8 cellular contexts compared by ENCODE assay signal in genomic region chr2:197452754-197453122, GRCh38. TPM values are rescaled to one million over a fixed set of nuclear protein-coding genes. Genes with fewer than 3 reads are reported as not detected.
A peak's percentile ranks its signal among the peaks of the same experiment; 100 is the strongest.
DNase-seq lines count a peak whose midpoint lies in the region; TF ChIP-seq lines count a peak whose summit lies in the region.

No MANE protein-coding gene starts in this region.

- WGBS in HUES64, result 16% methylated on average over 11 of the region's 11 CpGs

- H3K9ac ChIP-seq in HUES64 (ENCODE audit: low read depth, low read length), result peak overlapping the region; percentile 2; the same call in 1 of the 2 replicates
- H3K9ac ChIP-seq in mucosa of stomach (ENCODE audit: low read length), result peak overlapping the region; percentile 100

- TF ChIP-seq CTCF in GM20000 (IDR thresholded peaks at IDR 0.05; ENCODE audit: extremely low read depth, missing control alignments), result no peak

- H3K79me2 ChIP-seq in ACC112 (ENCODE audit: control insufficient read depth, insufficient read depth, low read length, unreplicated experiment), result peaks cover 35% of the 10 kb centered on the region

- H3K27me3 ChIP-seq in ACC112 (ENCODE audit: insufficient read depth, low read length) (no peaks in the 10 kb centered on the region), HUES64 (ENCODE audit: insufficient read depth, low read length) (no peaks in the 10 kb centered on the region), mucosa of stomach (ENCODE audit: control insufficient read depth, insufficient read depth, low read length) (no peaks in the 10 kb centered on the region)

- H3K4me1 ChIP-seq in ACC112 (ENCODE audit: control insufficient read depth, insufficient read depth, low read length, unreplicated experiment), result peaks cover 11% of the 10 kb centered on the region
- H3K4me1 ChIP-seq in HUES64 (ENCODE audit: insufficient read depth, low read length), result peaks cover 11% of the 10 kb centered on the region; the same call in 1 of the 2 replicates
- H3K4me1 ChIP-seq in mucosa of stomach (ENCODE audit: control insufficient read depth, insufficient read depth, low read length), result peaks cover 5% of the 10 kb centered on the region

- peak overlapping the region; percentile 70 for H2AFZ ChIP-seq in ACC112 (ENCODE audit: low read length, unreplicated experiment)

- H3K36me3 ChIP-seq in ACC112 (ENCODE audit: insufficient read depth, low read length) (0 out of 2 replicates have a peak, but pooled peaks cover 5% of the 10 kb centered on the region), HUES64 (ENCODE audit: insufficient read depth, low read length) (no peaks in the 10 kb centered on the region), mucosa of stomach (ENCODE audit: control insufficient read depth, insufficient read depth, low read length) (no peaks in the 10 kb centered on the region)

- H3K27ac ChIP-seq in ACC112 (ENCODE audit: low read depth, low read length) (peak overlapping the region; percentile 99), HUES64 (ENCODE audit: low read depth, low read length) (no peak overlapping the region; the same call in 1 of the 2 replicates), caudate nucleus (ENCODE audit: low read depth, low read length) (peak overlapping the region; percentile 91)

- no peak for DNase-seq in caudate nucleus (lab: John Stamatoyannopoulos, UW)
- DNase-seq in GM20000 (ENCODE audit: low spot score), result no peak
- DNase-seq in cortex of kidney (lab: John Stamatoyannopoulos, UW), result no peak
- DNase-seq in NCI-H1105 (lab: John Stamatoyannopoulos, UW), result no peak
- DNase-seq in RPMI8226, result no peak

- H3K4me3 ChIP-seq in ACC112 (ENCODE audit: low read depth, low read length) (peak overlapping the region; percentile 94), HUES64 (ENCODE audit: low read length) (peak overlapping the region; percentile 77), mucosa of stomach (ENCODE audit: low read length) (peak overlapping the region; percentile 47)

- H3K9me3 ChIP-seq in HUES64 (ENCODE audit: insufficient read depth, low read depth, low read length), result no peaks in the 10 kb centered on the region
- H3K9me3 ChIP-seq in mucosa of stomach (ENCODE audit: control insufficient read depth, low read length), result no peaks in the 10 kb centered on the region

RNA-seq across cellular contexts. Expression of gene COQ10B, which starts 0.6 kb away (rescaled TPM):
- 13.3 TPM for polyA plus RNA-seq in HUES64 (2013, experiment 1 of 2)
- polyA plus RNA-seq in HUES64 (2013, experiment 2 of 2), result 15.6 TPM

RNA-seq across cellular contexts. Expression of gene SF3B1, which starts 17.9 kb away (rescaled TPM):
- 187 TPM for polyA plus RNA-seq in HUES64 (2013, experiment 1 of 2)
- 186 TPM for polyA plus RNA-seq in HUES64 (2013, experiment 2 of 2)

RNA-seq across cellular contexts. Expression of gene HSPD1, which starts 46.9 kb away (rescaled TPM):
- 690 TPM for polyA plus RNA-seq in HUES64 (2013, experiment 1 of 2)
- polyA plus RNA-seq in HUES64 (2013, experiment 2 of 2), result 662 TPM

RNA-seq across cellular contexts. Expression of gene HSPE1, which starts 47.4 kb away (rescaled TPM):
- polyA plus RNA-seq in HUES64 (2013, experiment 1 of 2), result 436 TPM
- 434 TPM for polyA plus RNA-seq in HUES64 (2013, experiment 2 of 2)
